Comparison of ENCODE assay signal across 8 cellular contexts in genomic region chrX:71534773-71535544, GRCh38. TPM values are rescaled to one million over a fixed set of nuclear protein-coding genes. Genes with fewer than 3 reads are reported as not detected.
DNase-seq lines count a peak whose midpoint lies in the region; ATAC-seq and TF ChIP-seq lines count a peak whose summit lies in the region.

No MANE protein-coding gene starts in this region.

- H3K36me3 Mint-ChIP-seq in activated CD8-positive, alpha-beta memory T cell treated with anti-CD3 and anti-CD28 coated beads, Interleukin-2, amount 10 ng/mL, durations not matched to agents 7 days and 5 days: peaks cover 44% of the 10 kb centered on the region
- peaks cover 60% of the 10 kb centered on the region for H3K36me3 Mint-ChIP-seq in activated naive CD8-positive, alpha-beta T cell treated with anti-CD3 and anti-CD28 coated beads, Interleukin-2, amount 50 U/mL, for 24 hours (ENCODE audit: low read depth)

- no peak for TF ChIP-seq RAD21 in liver (IDR thresholded peaks at IDR 0.05)

- H3K27ac Mint-ChIP-seq in activated CD8-positive, alpha-beta memory T cell treated with anti-CD3 and anti-CD28 coated beads, Interleukin-2, amount 10 ng/mL, durations not matched to agents 7 days and 5 days: peak overlapping the region; percentile 97
- H3K27ac Mint-ChIP-seq in activated naive CD8-positive, alpha-beta T cell treated with anti-CD3 and anti-CD28 coated beads, Interleukin-2, amount 50 U/mL, for 24 hours: peak overlapping the region; percentile 98

- TF ChIP-seq CTCF in liver (IDR thresholded peaks at IDR 0.05; ENCODE audit: low read depth, low read length, missing input control): no peak

- peaks cover 32% of the 10 kb centered on the region for H3K4me1 Mint-ChIP-seq in activated CD8-positive, alpha-beta memory T cell treated with anti-CD3 and anti-CD28 coated beads, Interleukin-2, amount 10 ng/mL, durations not matched to agents 7 days and 5 days
- H3K4me1 Mint-ChIP-seq in activated naive CD8-positive, alpha-beta T cell treated with anti-CD3 and anti-CD28 coated beads, Interleukin-2, amount 50 U/mL, for 24 hours: peaks cover 29% of the 10 kb centered on the region

- H3K36me3 ChIP-seq in liver (ENCODE audit: control insufficient read depth in 4 of 4, insufficient read depth in 3 of 4, low read depth in 1 of 4, low read length in 3 of 4) (peaks cover 0 to 1% (median 0%) of the 10 kb centered on the region in 4 donors), thymus (ENCODE audit: control insufficient read depth, insufficient read depth) (peaks cover 3% of the 10 kb centered on the region)

- H3K27ac ChIP-seq in liver (ENCODE audit: low read depth in 1 of 2, low read length in 2 of 2) (peak overlapping the region in 1 of 2 donors; percentile 93), thymus (ENCODE audit: low read depth) (no peak overlapping the region)

- H3K9me3 ChIP-seq in liver (ENCODE audit: control insufficient read depth in 4 of 4, low read length in 3 of 4): no peaks in the 10 kb centered on the region
- H3K9me3 ChIP-seq in thymus (ENCODE audit: control insufficient read depth): no peaks in the 10 kb centered on the region

- H3K4me3 Mint-ChIP-seq in activated CD8-positive, alpha-beta memory T cell treated with anti-CD3 and anti-CD28 coated beads, Interleukin-2, amount 10 ng/mL, durations not matched to agents 7 days and 5 days: peak overlapping the region; percentile 92
- H3K4me3 Mint-ChIP-seq in activated naive CD8-positive, alpha-beta T cell treated with anti-CD3 and anti-CD28 coated beads, Interleukin-2, amount 50 U/mL, for 24 hours: peak overlapping the region; percentile 97

- WGBS in liver: 2% methylated on average over 9 of the region's 9 CpGs
- 5% methylated on average over 9 of the region's 9 CpGs for WGBS in thymus

- H3K4me3 ChIP-seq in liver (ENCODE audit: low read depth in 1 of 3, low read length in 3 of 3) (peak overlapping the region; percentile 83 to 92 (median 85)), thymus (ENCODE audit: low read length) (peak overlapping the region; percentile 76)

- H3K27me3 ChIP-seq in liver (ENCODE audit: control insufficient read depth in 4 of 4, insufficient read depth in 4 of 4, low read length in 3 of 4) (peaks cover 0 to 3% (median 0%) of the 10 kb centered on the region in 4 donors), thymus (ENCODE audit: control insufficient read depth, insufficient read depth) (no peaks in the 10 kb centered on the region)

- H3K9ac ChIP-seq in liver (ENCODE audit: low read depth in 1 of 2, low read length in 2 of 2): peak overlapping the region in 1 of 2 donors; percentile 89

- no peak for DNase-seq in activated CD8-positive, alpha-beta memory T cell treated with anti-CD3 and anti-CD28 coated beads, Interleukin-2, amount 10 ng/mL, durations not matched to agents 7 days and 5 days
- DNase-seq in activated CD8-positive, alpha-beta memory T cell treated with anti-CD3 and anti-CD28 coated beads, Interleukin-2, amount 50 U/mL, for 48 hours: no peak
- DNase-seq in activated naive CD8-positive, alpha-beta T cell treated with anti-CD3 and anti-CD28 coated beads, Interleukin-2, amount 50 U/mL, for 24 hours: no peak
- no peak for DNase-seq in amniotic stem cell (lab: John Stamatoyannopoulos, UW)
- no peak for DNase-seq in mucosa of gallbladder (ENCODE audit: low spot score)
- DNase-seq in activated gamma-delta T cell (lab: John Stamatoyannopoulos, UW): no peak

- H3K27me3 Mint-ChIP-seq in activated CD8-positive, alpha-beta memory T cell treated with anti-CD3 and anti-CD28 coated beads, Interleukin-2, amount 10 ng/mL, durations not matched to agents 7 days and 5 days: no peaks in the 10 kb centered on the region
- no peaks in the 10 kb centered on the region for H3K27me3 Mint-ChIP-seq in activated naive CD8-positive, alpha-beta T cell treated with anti-CD3 and anti-CD28 coated beads, Interleukin-2, amount 50 U/mL, for 24 hours

- CTCF ChIA-PET in activated CD8-positive, alpha-beta memory T cell treated with anti-CD3 and anti-CD28 coated beads, Interleukin-2, amount 10 ng/mL, durations not matched to agents 7 days and 5 days (lab: Charles Lee): interaction anchor here (0.6 to 3.0 kb wide), 6 partner anchors 8 to 104 kb away, joined by 3 to 8 read pairs (median 3); no protein-coding TSS in a partner anchor

- no peak for ATAC-seq in activated CD8-positive, alpha-beta memory T cell treated with anti-CD3 and anti-CD28 coated beads, Interleukin-2, amount 10 ng/mL, durations not matched to agents 7 days and 5 days
- no peak for ATAC-seq in activated naive CD8-positive, alpha-beta T cell treated with anti-CD3 and anti-CD28 coated beads, Interleukin-2, amount 50 U/mL, for 24 hours

- H3K9me3 Mint-ChIP-seq in activated CD8-positive, alpha-beta memory T cell treated with anti-CD3 and anti-CD28 coated beads, Interleukin-2, amount 10 ng/mL, durations not matched to agents 7 days and 5 days (ENCODE audit: low read depth): no peaks in the 10 kb centered on the region
- no peaks in the 10 kb centered on the region for H3K9me3 Mint-ChIP-seq in activated naive CD8-positive, alpha-beta T cell treated with anti-CD3 and anti-CD28 coated beads, Interleukin-2, amount 50 U/mL, for 24 hours

- H3K4me1 ChIP-seq in liver (ENCODE audit: control insufficient read depth in 4 of 4, insufficient read depth in 4 of 4, low read length in 3 of 4): peaks cover 2 to 10% (median 6%) of the 10 kb centered on the region in 4 donors
- no peaks in the 10 kb centered on the region for H3K4me1 ChIP-seq in thymus (ENCODE audit: control insufficient read depth, insufficient read depth, low read length)

TF ChIP-seq in liver, 16 proteins besides CTCF, POLR2A, EP300 and RAD21:
- TF ChIP-seq FOXA1 (IDR thresholded peaks at IDR 0.05) (no peak), MAX (IDR thresholded peaks at IDR 0.05) (no peak), ZBTB33 (IDR thresholded peaks at IDR 0.05) (no peak), SP1 (IDR thresholded peaks at IDR 0.05) (no peak), YY1 (IDR thresholded peaks at IDR 0.05) (no peak), NR2F2 (IDR thresholded peaks at IDR 0.05) (no peak), HNF4G (IDR thresholded peaks at IDR 0.05) (no peak), JUND (IDR thresholded peaks at IDR 0.05) (no peak), RXRA (IDR thresholded peaks at IDR 0.05) (no peak)

RNA-seq across cellular contexts. Expression of gene OGT, which starts 2.1 kb away (rescaled TPM):
- total RNA-seq in activated CD8-positive, alpha-beta memory T cell treated with anti-CD3 and anti-CD28 coated beads, Interleukin-2, amount 10 ng/mL, durations not matched to agents 7 days and 5 days: 100 to 1,000 TPM; 365 to 381 TPM
- 10 to 100 TPM; 68.8 to 72.7 TPM for total RNA-seq in liver
- 10 to 100 TPM; 10.8 to 25.9 TPM for polyA plus RNA-seq in liver
- 168 TPM for polyA plus RNA-seq in thymus
- 139 TPM for total RNA-seq in mucosa of gallbladder

RNA-seq across cellular contexts. Expression of gene GCNA, which starts 43.3 kb away (rescaled TPM):
- total RNA-seq in activated CD8-positive, alpha-beta memory T cell treated with anti-CD3 and anti-CD28 coated beads, Interleukin-2, amount 10 ng/mL, durations not matched to agents 7 days and 5 days: 1 to 10 TPM; 4.3 to 6.7 TPM
- total RNA-seq in liver (1 to 10 TPM; 1.1 to 3.7 TPM), mucosa of gallbladder (2.0 TPM)
- polyA plus RNA-seq in liver (under 1 TPM; 0.18 to 0.35 TPM), thymus (4.5 TPM)
